In genomic region chr21:31897311-31897710, GRCh38 we compare ENCODE assay signal across 18 cellular contexts. TPM values are rescaled to one million over a fixed set of nuclear protein-coding genes. Genes with fewer than 3 reads are reported as not detected.
"Had no signal": no experiment of that assay in that cellular context is flagged by ENCODE, and none has a peak within 500 bp of the region (broad histone marks: within the 10 kb centered on the region; RNA-seq: fewer than 3 reads in every experiment).

No MANE protein-coding gene starts in this region.

- H3K4me1 ChIP-seq: colonic mucosa, right atrium auricular region had no signal

- ATAC-seq: activated CD8-positive, alpha-beta T cell treated with anti-CD3 and anti-CD28 coated beads, Interleukin-2, amount 10 ng/mL, durations not matched to agents 7 days and 5 days; activated naive CD8-positive, alpha-beta T cell treated with anti-CD3 and anti-CD28 coated beads, Interleukin-2, amount 50 U/mL, for 24 hours; left lobe of liver; stimulated activated naive CD8-positive, alpha-beta T cell treated with anti-CD3 and anti-CD28 coated beads, Interleukin-15, Interleukin-2, amounts not matched to agents 100 U/mL and 50 U/mL, for 24 hours had no signal

- H3K27me3 ChIP-seq: brain microvascular endothelial cell, colonic mucosa, right atrium auricular region had no signal

- H3K27ac ChIP-seq: brain microvascular endothelial cell, right atrium auricular region had no signal

- H3K9me3 ChIP-seq: colonic mucosa, right atrium auricular region had no signal

- H3K36me3 ChIP-seq: brain microvascular endothelial cell, colonic mucosa, right atrium auricular region had no signal

- DNase-seq: activated CD4-positive, alpha-beta T cell treated with anti-CD3 and anti-CD28 coated beads, Interleukin-2, amount 10 ng/mL, durations not matched to agents 7 days and 5 days; activated CD8-positive, alpha-beta T cell treated with anti-CD3 and anti-CD28 coated beads, Interleukin-2, amount 10 ng/mL, durations not matched to agents 7 days and 5 days; activated naive CD4-positive, alpha-beta T cell treated with anti-CD3 and anti-CD28 coated beads for 36 hours; activated naive CD8-positive, alpha-beta T cell treated with anti-CD3 and anti-CD28 coated beads, Interleukin-2, amount 50 U/mL, for 24 hours; activated T-cell treated with anti-CD3 and anti-CD28 coated beads, Interleukin-2, amount 50 U/mL, for 24 hours; anterior cingulate cortex; brain microvascular endothelial cell; colonic mucosa; head of caudate nucleus; kidney; occipital lobe; stimulated activated naive CD8-positive, alpha-beta T cell treated with anti-CD3 and anti-CD28 coated beads, Interleukin-15, Interleukin-2, amounts not matched to agents 100 U/mL and 50 U/mL, for 24 hours; substantia nigra; T1000 had no signal

- H3K4me3 ChIP-seq: colonic mucosa, lung, right atrium auricular region had no signal

RNA-seq across cellular contexts. Expression of gene HUNK, which starts 24.5 kb away (rescaled TPM):
- total RNA-seq: myocyte had no signal
